Comparison of ENCODE assay signal across 8 cellular contexts in genomic region chr14:76876076-76876475, GRCh38. TPM values are rescaled to one million over a fixed set of nuclear protein-coding genes. Genes with fewer than 3 reads are reported as not detected.
DNase-seq lines count a peak whose midpoint lies in the region; ATAC-seq, FAIRE-seq and TF ChIP-seq lines count a peak whose summit lies in the region.

No MANE protein-coding gene starts in this region.

- H3K36me3 ChIP-seq in H1 (ENCODE audit: control insufficient read depth in 2 of 4, insufficient read depth in 4 of 4, low read length in 3 of 4): no peaks in the 10 kb centered on the region

- no peak overlapping the region for H2BK120ac ChIP-seq in H1 (replicated peaks; ENCODE audit: low read depth, low read length)

- H2BK12ac ChIP-seq in H1 (ENCODE audit: low read depth, low read length): no peak overlapping the region

- DNase-seq in CD1c-positive myeloid dendritic cell (ENCODE audit: extremely low spot score) (peak; percentile 71), HFFc6 (peak; percentile 61), NCI-H748 (lab: John Stamatoyannopoulos, UW; ENCODE audit: unreplicated experiment) (peak; percentile 70), H1 (ENCODE audit: low read depth in 1 of 2, low spot score in 2 of 2) (peak; percentile 23 to 76), memory B cell (ENCODE audit: low spot score in 2 of 2) (peak; percentile 38 to 41)
- peak; percentile 57 for DNase-seq in activated CD8-positive, alpha-beta T cell treated with anti-CD3 and anti-CD28 coated beads for 36 hours
- peak; percentile 34 to 63 for DNase-seq in stimulated activated effector memory CD8-positive, alpha-beta T cell treated with anti-CD3 and anti-CD28 coated beads, Interleukin-12 subunit alpha, Interleukin-12 subunit beta, amount 100 ng/mL, for 72 hours (ENCODE audit: low spot score in 2 of 2)

- H2BK5ac ChIP-seq in H1 (ENCODE audit: low read depth, low read length): no peak overlapping the region

- no peak overlapping the region for H3K4ac ChIP-seq in H1 (replicated peaks; ENCODE audit: insufficient read length, low read depth, low read length)

- H3K23me2 ChIP-seq in H1 (ENCODE audit: low read depth, low read length): no peaks in the 10 kb centered on the region

- H3K4me1 ChIP-seq in H1 (replicated peaks in 1 of 4; ENCODE audit: control insufficient read depth in 3 of 4, insufficient read depth in 4 of 4, low read length in 3 of 4): peaks cover 0 to 3% (median 0%) of the 10 kb centered on the region in 4 experiments; a peak in 1 of 7 replicates

- no peaks in the 10 kb centered on the region for H4K20me1 ChIP-seq in H1 (replicated peaks in 1 of 2; ENCODE audit: control insufficient read depth in 1 of 2, insufficient read depth in 2 of 2, low read length in 2 of 2)

- no peak overlapping the region for H3K4me3 ChIP-seq in H1 (ENCODE audit: extremely low read depth in 1 of 4, insufficient read depth in 2 of 4, low read depth in 3 of 4, low read length in 4 of 4)

- H3K56ac ChIP-seq in H1 (replicated peaks; ENCODE audit: insufficient read length, low read depth, low read length): no peak overlapping the region

- no peak overlapping the region for H3K9ac ChIP-seq in H1 (replicated peaks in 1 of 4; ENCODE audit: extremely low read depth in 1 of 4, low read depth in 3 of 4, low read length in 3 of 4)

- no peaks in the 10 kb centered on the region for H3K79me1 ChIP-seq in H1 (ENCODE audit: low read depth, low read length)

- H3K27ac Mint-ChIP-seq in HFFc6 (no peak overlapping the region), memory B cell (no peak overlapping the region)
- no peak overlapping the region for H3K27ac Mint-ChIP-seq in activated CD8-positive, alpha-beta T cell treated with anti-CD3 and anti-CD28 coated beads for 36 hours
- no peak overlapping the region for H3K27ac Mint-ChIP-seq in stimulated activated effector memory CD8-positive, alpha-beta T cell treated with anti-CD3 and anti-CD28 coated beads, Interleukin-12 subunit alpha, Interleukin-12 subunit beta, amount 100 ng/mL, for 72 hours

- H3K9me3 Mint-ChIP-seq in HFFc6 (no peaks in the 10 kb centered on the region), memory B cell (no peaks in the 10 kb centered on the region)
- peaks cover 8% of the 10 kb centered on the region for H3K9me3 Mint-ChIP-seq in activated CD8-positive, alpha-beta T cell treated with anti-CD3 and anti-CD28 coated beads for 36 hours
- no peaks in the 10 kb centered on the region for H3K9me3 Mint-ChIP-seq in stimulated activated effector memory CD8-positive, alpha-beta T cell treated with anti-CD3 and anti-CD28 coated beads, Interleukin-12 subunit alpha, Interleukin-12 subunit beta, amount 100 ng/mL, for 72 hours

- no peak overlapping the region for H3K27ac ChIP-seq in H1 (ENCODE audit: low read depth, low read length)

- H3K27me3 ChIP-seq in H1 (replicated peaks in 1 of 4; ENCODE audit: control insufficient read depth in 3 of 4, extremely low read depth in 1 of 4, insufficient read depth in 3 of 4, low read length in 3 of 4): no peaks in the 10 kb centered on the region; a peak in 2 of 7 replicates

- POLR2A ChIA-PET in activated CD8-positive, alpha-beta T cell treated with anti-CD3 and anti-CD28 coated beads for 36 hours (lab: Charles Lee): interaction anchor here (1.3 kb wide), 1 partner anchor 24 kb away, joined by 4 read pairs; no protein-coding TSS in a partner anchor
- POLR2A ChIA-PET in H1 (lab: Charles Lee; ENCODE audit: partially characterized antibody): interaction anchor here (1.0 to 1.6 kb wide), 9 partner anchors 37 to 222 kb away, joined by 3 to 5 read pairs (median 4); partner anchors contain the start of gene CIPC

- H3K23ac ChIP-seq in H1 (ENCODE audit: insufficient read length): no peak overlapping the region

- H3K4me3 Mint-ChIP-seq in HFFc6: no peak overlapping the region
- no peak overlapping the region for H3K4me3 Mint-ChIP-seq in activated CD8-positive, alpha-beta T cell treated with anti-CD3 and anti-CD28 coated beads for 36 hours
- H3K4me3 Mint-ChIP-seq in memory B cell: no peak overlapping the region
- no peak overlapping the region for H3K4me3 Mint-ChIP-seq in stimulated activated effector memory CD8-positive, alpha-beta T cell treated with anti-CD3 and anti-CD28 coated beads, Interleukin-12 subunit alpha, Interleukin-12 subunit beta, amount 100 ng/mL, for 72 hours

- no peak overlapping the region for H2AK5ac ChIP-seq in H1 (ENCODE audit: low read depth, low read length)

- no peak overlapping the region for H4K8ac ChIP-seq in H1 (ENCODE audit: extremely low read depth, insufficient read depth, low read length)

- no peak overlapping the region for H4K5ac ChIP-seq in H1 (ENCODE audit: insufficient read length, low read depth, low read length)

- no peaks in the 10 kb centered on the region for H3K79me2 ChIP-seq in H1 (ENCODE audit: control insufficient read depth in 1 of 2, insufficient read depth in 2 of 2, low read length in 2 of 2)

- H3K4me2 ChIP-seq in H1 (ENCODE audit: insufficient read depth in 1 of 2, low read depth in 2 of 2, low read length in 2 of 2): no peak overlapping the region

- H3K18ac ChIP-seq in H1 (ENCODE audit: extremely low read depth, low read length): no peak overlapping the region

- no peak overlapping the region for H2BK20ac ChIP-seq in H1 (ENCODE audit: low read length)

- TF ChIP-seq POLR2A in H1 (IDR thresholded peaks at IDR 0.05; ENCODE audit: control extremely low read depth in 1 of 2, low read depth in 2 of 2, low read length in 2 of 2): no peak

- no peak overlapping the region for H2BK15ac ChIP-seq in H1 (ENCODE audit: low read length)

- TF ChIP-seq CTCF in HFFc6 (IDR thresholded peaks at IDR 0.05): peak; percentile 95
- peak; percentile 78 for TF ChIP-seq CTCF in activated CD8-positive, alpha-beta T cell treated with anti-CD3 and anti-CD28 coated beads for 36 hours (IDR thresholded peaks at IDR 0.05)
- peak; percentile 97 for TF ChIP-seq CTCF in H1 (IDR thresholded peaks at IDR 0.05; ENCODE audit: control extremely low read depth in 1 of 3, insufficient read depth in 1 of 3, low read depth in 1 of 3, low read length in 3 of 3)

- peak; percentile 89 for FAIRE-seq in H1 (lab: Jason Lieb, UNC)

- no peak overlapping the region for H3K14ac ChIP-seq in H1 (ENCODE audit: insufficient read length)

- H3K9me3 ChIP-seq in H1 (ENCODE audit: insufficient read depth in 2 of 2, low read depth in 1 of 2, low read length in 1 of 2): peaks cover 0 to 10% of the 10 kb centered on the region in 2 experiments; a peak in 3 of 4 replicates

- H3K36me3 Mint-ChIP-seq in HFFc6 (ENCODE audit: low read depth): no peaks in the 10 kb centered on the region
- no peaks in the 10 kb centered on the region for H3K36me3 Mint-ChIP-seq in activated CD8-positive, alpha-beta T cell treated with anti-CD3 and anti-CD28 coated beads for 36 hours (ENCODE audit: low read depth)
- H3K36me3 Mint-ChIP-seq in memory B cell: no peaks in the 10 kb centered on the region
- no peaks in the 10 kb centered on the region for H3K36me3 Mint-ChIP-seq in stimulated activated effector memory CD8-positive, alpha-beta T cell treated with anti-CD3 and anti-CD28 coated beads, Interleukin-12 subunit alpha, Interleukin-12 subunit beta, amount 100 ng/mL, for 72 hours

- ATAC-seq in activated CD8-positive, alpha-beta T cell treated with anti-CD3 and anti-CD28 coated beads for 36 hours: peak; percentile 90
- ATAC-seq in memory B cell (ENCODE audit: low read depth) (peak; percentile 80), HG03139 (IDR thresholded peaks at IDR 0.05; ENCODE audit: unreplicated experiment) (no peak)
- ATAC-seq in stimulated activated effector memory CD8-positive, alpha-beta T cell treated with anti-CD3 and anti-CD28 coated beads, Interleukin-12 subunit alpha, Interleukin-12 subunit beta, amount 100 ng/mL, for 72 hours: peak; percentile 66

- intact Hi-C loops in activated CD8-positive, alpha-beta T cell treated with anti-CD3 and anti-CD28 coated beads for 36 hours (cut with micrococcal nuclease): loop anchor here (1.0 to 5.0 kb wide), 3 partner anchors 36 to 194 kb away; no protein-coding TSS in a partner anchor

- no peaks in the 10 kb centered on the region for H3K4me1 Mint-ChIP-seq in HFFc6 (ENCODE audit: low read depth)
- peaks cover 1% of the 10 kb centered on the region for H3K4me1 Mint-ChIP-seq in activated CD8-positive, alpha-beta T cell treated with anti-CD3 and anti-CD28 coated beads for 36 hours (ENCODE audit: low read depth)
- peaks cover 4% of the 10 kb centered on the region for H3K4me1 Mint-ChIP-seq in memory B cell
- no peaks in the 10 kb centered on the region for H3K4me1 Mint-ChIP-seq in stimulated activated effector memory CD8-positive, alpha-beta T cell treated with anti-CD3 and anti-CD28 coated beads, Interleukin-12 subunit alpha, Interleukin-12 subunit beta, amount 100 ng/mL, for 72 hours

- CTCF ChIA-PET in activated CD8-positive, alpha-beta T cell treated with anti-CD3 and anti-CD28 coated beads for 36 hours (lab: Charles Lee): interaction anchor here (0.8 to 13.4 kb wide), 58 partner anchors 8 to 440 kb away, joined by 3 to 452 read pairs (median 6); partner anchors contain the start of genes ANGEL1 and CIPC
- CTCF ChIA-PET in H1 (lab: Charles Lee; ENCODE audit: partially characterized antibody): interaction anchor here (0.6 to 27.4 kb wide), 76 partner anchors 9 to 602 kb away, joined by 3 to 719 read pairs (median 5); partner anchors contain the start of genes CIPC and IRF2BPL

- no peak for TF ChIP-seq EP300 in H1 (IDR thresholded peaks at IDR 0.05; ENCODE audit: borderline replicate concordance in 1 of 2, low read depth in 2 of 2, low read length in 2 of 2)

- TF ChIP-seq RAD21 in H1 (IDR thresholded peaks at IDR 0.05 in 1 of 2, conservative IDR thresholded peaks at IDR 0.05 in 1 of 2; ENCODE audit: low read depth in 2 of 2, low read length in 2 of 2): peak; percentile 100

- 39% methylated on average over 3 of the region's 3 CpGs; no CpG with 5 or more reads in 1 of the 2 experiments for WGBS in H1 (ENCODE audit: extremely low coverage in 1 of 2, insufficient coverage in 1 of 2, insufficient read length in 1 of 2, insufficient replicate concordance in 2 of 2, low coverage in 1 of 2, low lambda C conversion rate in 2 of 2, missing lambda C conversion rate in 1 of 2), 2 experiments

- no peak overlapping the region for H4K91ac ChIP-seq in H1 (replicated peaks; ENCODE audit: insufficient read length, low read length)

- H3K27me3 Mint-ChIP-seq in HFFc6 (ENCODE audit: insufficient read depth) (peaks cover 11% of the 10 kb centered on the region), memory B cell (no peaks in the 10 kb centered on the region)
- peaks cover 3% of the 10 kb centered on the region for H3K27me3 Mint-ChIP-seq in activated CD8-positive, alpha-beta T cell treated with anti-CD3 and anti-CD28 coated beads for 36 hours

- H2AFZ ChIP-seq in H1 (ENCODE audit: low read length): no peak overlapping the region

RNA-seq across cellular contexts. Expression of gene LRRC74A, which starts 49.9 kb away (rescaled TPM):
- total RNA-seq in HFFc6 (2021; fragmentation: NEBNext Ultra II Directional; extraction: Animal tissue kit (Norgen Biotek cat#: 25700)): not detected
- not detected for total RNA-seq in activated CD8-positive, alpha-beta T cell treated with anti-CD3 and anti-CD28 coated beads for 36 hours
- total RNA-seq in H1 (2021; fragmentation: NEBNext Ultra II Directional; extraction: Animal tissue kit (Norgen Biotek cat#: 25700)): not detected in 2 replicates
- not detected in 2 replicates for polyA plus RNA-seq in H1 (2011; rRNA removed)
- polyA plus RNA-seq in H1 (2011; cell fraction: cytosol; rRNA removed): not detected
- polyA plus RNA-seq in H1 (2011; cell fraction: nucleus; rRNA removed): not detected
- not detected in 4 replicates for polyA plus RNA-seq in H1 (2012, experiment 1 of 2)
- polyA plus RNA-seq in H1 (2012, experiment 2 of 2): not detected
- polyA plus RNA-seq in H1 (2013, experiment 1 of 2): not detected
- polyA plus RNA-seq in H1 (2013, experiment 2 of 2): not detected
- not detected in 2 replicates for polyA minus RNA-seq in H1 (2011; rRNA and poly(A)+ RNA removed)
- polyA minus RNA-seq in H1 (2011; cell fraction: cytosol; rRNA and poly(A)+ RNA removed): not detected
- polyA minus RNA-seq in H1 (2011; cell fraction: nucleus; rRNA and poly(A)+ RNA removed): not detected
